1 cellular context compared by ENCODE assay signal in genomic region chr17:61209099-61209439, GRCh38.
TF ChIP-seq lines count a peak whose summit lies in the region.

No MANE protein-coding gene starts in this region.

TF ChIP-seq in IMR-90, 13 proteins besides CTCF, POLR2A, EP300 and RAD21:
- TF ChIP-seq NFE2L2 (IDR thresholded peaks at IDR 0.05; ENCODE audit: low read depth, low read length), result no peak
- no peak for TF ChIP-seq FOS (IDR thresholded peaks at IDR 0.05; ENCODE audit: low read depth, low read length)
- no peak for TF ChIP-seq RCOR1 (IDR thresholded peaks at IDR 0.05; ENCODE audit: insufficient replicate concordance, low read length)
- no peak for TF ChIP-seq CEBPB (IDR thresholded peaks at IDR 0.05; ENCODE audit: low read depth, low read length)
- TF ChIP-seq ELK1 (IDR thresholded peaks at IDR 0.05; ENCODE audit: borderline replicate concordance, low read depth, low read length), result no peak
- no peak for TF ChIP-seq CHD1 (IDR thresholded peaks at IDR 0.05; ENCODE audit: low read depth, low read length)
- no peak for TF ChIP-seq MAFK (IDR thresholded peaks at IDR 0.05; ENCODE audit: low read depth, low read length)
- TF ChIP-seq BHLHE40 (IDR thresholded peaks at IDR 0.05; ENCODE audit: low read depth, low read length), result no peak
- TF ChIP-seq USF2 (IDR thresholded peaks at IDR 0.05; ENCODE audit: low read depth, low read length), result no peak
- TF ChIP-seq SMC3 (IDR thresholded peaks at IDR 0.05; ENCODE audit: low read depth, low read length), result no peak
- TF ChIP-seq MXI1 (IDR thresholded peaks at IDR 0.05; ENCODE audit: borderline replicate concordance, low read depth, low read length), result no peak
- TF ChIP-seq RFX5 (IDR thresholded peaks at IDR 0.05; ENCODE audit: low read depth, low read length), result no peak
- TF ChIP-seq MAZ (IDR thresholded peaks at IDR 0.05; ENCODE audit: borderline replicate concordance, low read depth, low read length), result no peak
TF ChIP-seq in IMR-90: peak in this region for 0.
